ENCODE assay signal across 1 cellular context in the genomic region with DNA sequence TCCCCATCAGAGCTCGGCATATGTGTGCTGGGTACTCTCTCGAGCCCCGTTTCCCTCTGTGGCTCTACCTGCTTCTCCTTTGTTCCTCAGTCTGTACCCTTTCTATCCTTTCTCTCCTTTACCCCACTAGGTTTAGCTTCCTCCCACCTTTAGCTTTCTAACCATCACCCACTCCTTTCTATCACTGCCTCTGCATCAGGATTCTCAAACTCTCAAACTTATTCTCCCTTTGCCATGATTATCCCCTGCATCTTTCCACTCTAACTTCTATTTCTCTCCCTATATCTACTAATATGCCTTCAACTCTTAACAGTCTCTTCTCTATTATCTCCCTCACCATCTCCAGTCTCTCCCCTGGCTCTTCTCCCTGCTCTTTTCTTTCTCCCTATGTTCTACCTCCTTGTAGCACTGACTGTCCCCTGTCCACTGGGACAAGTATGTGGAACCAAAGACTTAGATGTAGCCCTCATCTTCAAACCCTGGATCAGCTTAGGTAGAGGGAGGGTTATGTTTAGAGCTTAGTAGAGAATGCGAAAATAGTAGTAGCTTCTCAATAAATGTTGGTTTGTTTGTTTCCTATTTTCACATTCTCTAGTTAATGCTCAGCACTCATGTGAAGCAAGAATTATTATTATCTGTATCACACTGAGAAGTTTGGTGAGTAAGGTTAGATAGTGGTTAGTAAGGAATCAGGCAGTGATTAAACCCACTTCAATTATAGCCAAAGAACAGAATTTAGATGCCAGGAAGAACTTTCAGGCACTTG.
TF ChIP-seq lines count a peak whose summit lies in the region.

No MANE protein-coding gene starts in this region.

TF ChIP-seq in K562, 482 proteins besides CTCF, POLR2A, EP300 and RAD21 (continues in another document):
- no peak for TF ChIP-seq PML (IDR thresholded peaks at IDR 0.05; ENCODE audit: low read length)
- TF ChIP-seq DACH1 (IDR thresholded peaks at IDR 0.05; ENCODE audit: partially characterized antibody): no peak
- TF ChIP-seq PRMT5 (CRISPR knock-in tag; IDR thresholded peaks at IDR 0.05): no peak
- TF ChIP-seq ZNF224 (CRISPR knock-in tag; IDR thresholded peaks at IDR 0.05): no peak
- 0 out of 2 replicates have a peak, but pooled peaks have one; percentile 30 for TF ChIP-seq SMARCE1 (IDR thresholded peaks at IDR 0.05)
- peak; percentile 27; the same call in 1 of the 2 replicates for TF ChIP-seq NBN (IDR thresholded peaks at IDR 0.05; ENCODE audit: low read depth)
- TF ChIP-seq, protein P1, sequence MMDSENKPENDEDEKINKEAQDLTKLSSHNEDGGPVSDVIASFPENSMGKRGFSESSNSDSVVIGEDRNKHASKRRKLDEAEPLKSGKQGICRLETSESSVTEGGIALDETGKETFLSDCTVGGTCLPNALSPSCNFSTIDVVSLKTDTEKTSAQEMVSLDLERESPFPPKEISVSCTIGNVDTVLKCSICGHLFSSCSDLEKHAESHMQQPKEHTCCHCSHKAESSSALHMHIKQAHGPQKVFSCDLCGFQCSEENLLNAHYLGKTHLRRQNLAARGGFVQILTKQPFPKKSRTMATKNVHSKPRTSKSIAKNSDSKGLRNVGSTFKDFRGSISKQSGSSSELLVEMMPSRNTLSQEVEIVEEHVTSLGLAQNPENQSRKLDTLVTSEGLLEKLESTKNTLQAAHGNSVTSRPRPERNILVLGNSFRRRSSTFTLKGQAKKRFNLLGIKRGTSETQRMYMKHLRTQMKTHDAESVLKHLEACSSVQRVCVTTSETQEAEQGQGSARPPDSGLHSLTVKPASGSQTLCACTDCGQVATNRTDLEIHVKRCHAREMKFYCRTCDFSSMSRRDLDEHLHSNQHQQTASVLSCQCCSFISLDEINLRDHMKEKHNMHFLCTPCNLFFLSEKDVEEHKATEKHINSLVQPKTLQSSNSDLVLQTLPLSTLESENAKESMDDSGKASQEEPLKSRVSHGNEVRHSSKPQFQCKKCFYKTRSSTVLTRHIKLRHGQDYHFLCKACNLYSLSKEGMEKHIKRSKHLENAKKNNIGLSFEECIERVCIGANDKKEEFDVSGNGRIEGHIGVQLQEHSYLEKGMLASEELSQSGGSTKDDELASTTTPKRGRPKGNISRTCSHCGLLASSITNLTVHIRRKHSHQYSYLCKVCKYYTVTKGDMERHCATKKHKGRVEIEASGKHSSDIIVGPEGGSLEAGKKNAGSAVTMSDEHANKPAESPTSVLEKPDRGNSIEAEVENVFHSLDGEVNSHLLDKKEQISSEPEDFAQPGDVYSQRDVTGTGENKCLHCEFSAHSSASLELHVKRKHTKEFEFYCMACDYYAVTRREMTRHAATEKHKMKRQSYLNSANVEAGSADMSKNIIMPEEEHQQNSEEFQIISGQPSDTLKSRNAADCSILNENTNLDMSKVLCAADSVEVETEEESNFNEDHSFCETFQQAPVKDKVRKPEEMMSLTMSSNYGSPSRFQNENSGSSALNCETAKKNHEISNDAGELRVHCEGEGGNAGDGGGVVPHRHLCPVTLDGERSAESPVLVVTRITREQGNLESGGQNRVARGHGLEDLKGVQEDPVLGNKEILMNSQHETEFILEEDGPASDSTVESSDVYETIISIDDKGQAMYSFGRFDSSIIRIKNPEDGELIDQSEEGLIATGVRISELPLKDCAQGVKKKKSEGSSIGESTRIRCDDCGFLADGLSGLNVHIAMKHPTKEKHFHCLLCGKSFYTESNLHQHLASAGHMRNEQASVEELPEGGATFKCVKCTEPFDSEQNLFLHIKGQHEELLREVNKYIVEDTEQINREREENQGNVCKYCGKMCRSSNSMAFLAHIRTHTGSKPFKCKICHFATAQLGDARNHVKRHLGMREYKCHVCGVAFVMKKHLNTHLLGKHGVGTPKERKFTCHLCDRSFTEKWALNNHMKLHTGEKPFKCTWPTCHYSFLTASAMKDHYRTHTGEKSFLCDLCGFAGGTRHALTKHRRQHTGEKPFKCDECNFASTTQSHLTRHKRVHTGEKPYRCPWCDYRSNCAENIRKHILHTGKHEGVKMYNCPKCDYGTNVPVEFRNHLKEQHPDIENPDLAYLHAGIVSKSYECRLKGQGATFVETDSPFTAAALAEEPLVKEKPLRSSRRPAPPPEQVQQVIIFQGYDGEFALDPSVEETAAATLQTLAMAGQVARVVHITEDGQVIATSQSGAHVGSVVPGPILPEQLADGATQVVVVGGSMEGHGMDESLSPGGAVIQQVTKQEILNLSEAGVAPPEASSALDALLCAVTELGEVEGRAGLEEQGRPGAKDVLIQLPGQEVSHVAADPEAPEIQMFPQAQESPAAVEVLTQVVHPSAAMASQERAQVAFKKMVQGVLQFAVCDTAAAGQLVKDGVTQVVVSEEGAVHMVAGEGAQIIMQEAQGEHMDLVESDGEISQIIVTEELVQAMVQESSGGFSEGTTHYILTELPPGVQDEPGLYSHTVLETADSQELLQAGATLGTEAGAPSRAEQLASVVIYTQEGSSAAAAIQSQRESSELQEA (IDR thresholded peaks at IDR 0.05; ENCODE audit: low read depth): no peak
- no peak for TF ChIP-seq TCF3 (CRISPR knock-in tag; IDR thresholded peaks at IDR 0.05)
- no peak for TF ChIP-seq SRSF3 (IDR thresholded peaks at IDR 0.05; ENCODE audit: insufficient read depth, low read length)
- TF ChIP-seq DIDO1 (tag; IDR thresholded peaks at IDR 0.05; ENCODE audit: low read depth): no peak
- TF ChIP-seq SMARCA4 (IDR thresholded peaks at IDR 0.05): 0 out of 2 replicates have a peak, but pooled peaks have one; percentile 22
- TF ChIP-seq, protein P2, sequence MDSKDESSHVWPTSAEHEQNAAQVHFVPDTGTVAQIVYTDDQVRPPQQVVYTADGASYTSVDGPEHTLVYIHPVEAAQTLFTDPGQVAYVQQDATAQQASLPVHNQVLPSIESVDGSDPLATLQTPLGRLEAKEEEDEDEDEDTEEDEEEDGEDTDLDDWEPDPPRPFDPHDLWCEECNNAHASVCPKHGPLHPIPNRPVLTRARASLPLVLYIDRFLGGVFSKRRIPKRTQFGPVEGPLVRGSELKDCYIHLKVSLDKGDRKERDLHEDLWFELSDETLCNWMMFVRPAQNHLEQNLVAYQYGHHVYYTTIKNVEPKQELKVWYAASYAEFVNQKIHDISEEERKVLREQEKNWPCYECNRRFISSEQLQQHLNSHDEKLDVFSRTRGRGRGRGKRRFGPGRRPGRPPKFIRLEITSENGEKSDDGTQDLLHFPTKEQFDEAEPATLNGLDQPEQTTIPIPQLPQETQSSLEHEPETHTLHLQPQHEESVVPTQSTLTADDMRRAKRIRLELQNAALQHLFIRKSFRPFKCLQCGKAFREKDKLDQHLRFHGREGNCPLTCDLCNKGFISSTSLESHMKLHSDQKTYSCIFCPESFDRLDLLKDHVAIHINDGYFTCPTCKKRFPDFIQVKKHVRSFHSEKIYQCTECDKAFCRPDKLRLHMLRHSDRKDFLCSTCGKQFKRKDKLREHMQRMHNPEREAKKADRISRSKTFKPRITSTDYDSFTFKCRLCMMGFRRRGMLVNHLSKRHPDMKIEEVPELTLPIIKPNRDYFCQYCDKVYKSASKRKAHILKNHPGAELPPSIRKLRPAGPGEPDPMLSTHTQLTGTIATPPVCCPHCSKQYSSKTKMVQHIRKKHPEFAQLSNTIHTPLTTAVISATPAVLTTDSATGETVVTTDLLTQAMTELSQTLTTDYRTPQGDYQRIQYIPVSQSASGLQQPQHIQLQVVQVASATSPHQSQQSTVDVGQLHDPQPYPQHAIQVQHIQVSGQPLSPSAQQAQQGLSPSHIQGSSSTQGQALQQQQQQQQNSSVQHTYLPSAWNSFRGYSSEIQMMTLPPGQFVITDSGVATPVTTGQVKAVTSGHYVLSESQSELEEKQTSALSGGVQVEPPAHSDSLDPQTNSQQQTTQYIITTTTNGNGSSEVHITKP (IDR thresholded peaks at IDR 0.05; ENCODE audit: partially characterized antibody): no peak
- TF ChIP-seq, protein P3, sequence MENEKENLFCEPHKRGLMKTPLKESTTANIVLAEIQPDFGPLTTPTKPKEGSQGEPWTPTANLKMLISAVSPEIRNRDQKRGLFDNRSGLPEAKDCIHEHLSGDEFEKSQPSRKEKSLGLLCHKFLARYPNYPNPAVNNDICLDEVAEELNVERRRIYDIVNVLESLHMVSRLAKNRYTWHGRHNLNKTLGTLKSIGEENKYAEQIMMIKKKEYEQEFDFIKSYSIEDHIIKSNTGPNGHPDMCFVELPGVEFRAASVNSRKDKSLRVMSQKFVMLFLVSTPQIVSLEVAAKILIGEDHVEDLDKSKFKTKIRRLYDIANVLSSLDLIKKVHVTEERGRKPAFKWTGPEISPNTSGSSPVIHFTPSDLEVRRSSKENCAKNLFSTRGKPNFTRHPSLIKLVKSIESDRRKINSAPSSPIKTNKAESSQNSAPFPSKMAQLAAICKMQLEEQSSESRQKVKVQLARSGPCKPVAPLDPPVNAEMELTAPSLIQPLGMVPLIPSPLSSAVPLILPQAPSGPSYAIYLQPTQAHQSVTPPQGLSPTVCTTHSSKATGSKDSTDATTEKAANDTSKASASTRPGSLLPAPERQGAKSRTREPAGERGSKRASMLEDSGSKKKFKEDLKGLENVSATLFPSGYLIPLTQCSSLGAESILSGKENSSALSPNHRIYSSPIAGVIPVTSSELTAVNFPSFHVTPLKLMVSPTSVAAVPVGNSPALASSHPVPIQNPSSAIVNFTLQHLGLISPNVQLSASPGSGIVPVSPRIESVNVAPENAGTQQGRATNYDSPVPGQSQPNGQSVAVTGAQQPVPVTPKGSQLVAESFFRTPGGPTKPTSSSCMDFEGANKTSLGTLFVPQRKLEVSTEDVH (IDR thresholded peaks at IDR 0.05; ENCODE audit: low read depth, partially characterized antibody): peak; percentile 15
- TF ChIP-seq ZBTB17 (CRISPR knock-in tag; IDR thresholded peaks at IDR 0.05): no peak
- TF ChIP-seq NONO (IDR thresholded peaks at IDR 0.05; ENCODE audit: low read depth in 2 of 2, low read length in 1 of 2): no peak
- TF ChIP-seq CCAR2 (IDR thresholded peaks at IDR 0.05; ENCODE audit: low read depth, low read length): no peak
- no peak for TF ChIP-seq ZNF780A (CRISPR knock-in tag; IDR thresholded peaks at IDR 0.05)
- TF ChIP-seq ZEB2 (IDR thresholded peaks at IDR 0.05): no peak
- TF ChIP-seq ZNF121 (CRISPR knock-in tag; conservative IDR thresholded peaks at IDR 0.05): no peak
- TF ChIP-seq HNRNPK (IDR thresholded peaks at IDR 0.05; ENCODE audit: low read depth, low read length, poor library complexity, severe bottlenecking): no peak
- TF ChIP-seq, protein P4, sequence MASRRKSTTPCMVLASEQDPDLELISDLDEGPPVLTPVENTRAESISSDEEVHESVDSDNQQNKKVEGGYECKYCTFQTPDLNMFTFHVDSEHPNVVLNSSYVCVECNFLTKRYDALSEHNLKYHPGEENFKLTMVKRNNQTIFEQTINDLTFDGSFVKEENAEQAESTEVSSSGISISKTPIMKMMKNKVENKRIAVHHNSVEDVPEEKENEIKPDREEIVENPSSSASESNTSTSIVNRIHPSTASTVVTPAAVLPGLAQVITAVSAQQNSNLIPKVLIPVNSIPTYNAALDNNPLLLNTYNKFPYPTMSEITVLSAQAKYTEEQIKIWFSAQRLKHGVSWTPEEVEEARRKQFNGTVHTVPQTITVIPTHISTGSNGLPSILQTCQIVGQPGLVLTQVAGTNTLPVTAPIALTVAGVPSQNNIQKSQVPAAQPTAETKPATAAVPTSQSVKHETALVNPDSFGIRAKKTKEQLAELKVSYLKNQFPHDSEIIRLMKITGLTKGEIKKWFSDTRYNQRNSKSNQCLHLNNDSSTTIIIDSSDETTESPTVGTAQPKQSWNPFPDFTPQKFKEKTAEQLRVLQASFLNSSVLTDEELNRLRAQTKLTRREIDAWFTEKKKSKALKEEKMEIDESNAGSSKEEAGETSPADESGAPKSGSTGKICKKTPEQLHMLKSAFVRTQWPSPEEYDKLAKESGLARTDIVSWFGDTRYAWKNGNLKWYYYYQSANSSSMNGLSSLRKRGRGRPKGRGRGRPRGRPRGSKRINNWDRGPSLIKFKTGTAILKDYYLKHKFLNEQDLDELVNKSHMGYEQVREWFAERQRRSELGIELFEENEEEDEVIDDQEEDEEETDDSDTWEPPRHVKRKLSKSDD (conservative IDR thresholded peaks at IDR 0.05; ENCODE audit: low read length): no peak
- TF ChIP-seq YBX1 (IDR thresholded peaks at IDR 0.05): 0 out of 2 replicates have a peak, but pooled peaks have one; percentile 37
- TF ChIP-seq, protein P5, sequence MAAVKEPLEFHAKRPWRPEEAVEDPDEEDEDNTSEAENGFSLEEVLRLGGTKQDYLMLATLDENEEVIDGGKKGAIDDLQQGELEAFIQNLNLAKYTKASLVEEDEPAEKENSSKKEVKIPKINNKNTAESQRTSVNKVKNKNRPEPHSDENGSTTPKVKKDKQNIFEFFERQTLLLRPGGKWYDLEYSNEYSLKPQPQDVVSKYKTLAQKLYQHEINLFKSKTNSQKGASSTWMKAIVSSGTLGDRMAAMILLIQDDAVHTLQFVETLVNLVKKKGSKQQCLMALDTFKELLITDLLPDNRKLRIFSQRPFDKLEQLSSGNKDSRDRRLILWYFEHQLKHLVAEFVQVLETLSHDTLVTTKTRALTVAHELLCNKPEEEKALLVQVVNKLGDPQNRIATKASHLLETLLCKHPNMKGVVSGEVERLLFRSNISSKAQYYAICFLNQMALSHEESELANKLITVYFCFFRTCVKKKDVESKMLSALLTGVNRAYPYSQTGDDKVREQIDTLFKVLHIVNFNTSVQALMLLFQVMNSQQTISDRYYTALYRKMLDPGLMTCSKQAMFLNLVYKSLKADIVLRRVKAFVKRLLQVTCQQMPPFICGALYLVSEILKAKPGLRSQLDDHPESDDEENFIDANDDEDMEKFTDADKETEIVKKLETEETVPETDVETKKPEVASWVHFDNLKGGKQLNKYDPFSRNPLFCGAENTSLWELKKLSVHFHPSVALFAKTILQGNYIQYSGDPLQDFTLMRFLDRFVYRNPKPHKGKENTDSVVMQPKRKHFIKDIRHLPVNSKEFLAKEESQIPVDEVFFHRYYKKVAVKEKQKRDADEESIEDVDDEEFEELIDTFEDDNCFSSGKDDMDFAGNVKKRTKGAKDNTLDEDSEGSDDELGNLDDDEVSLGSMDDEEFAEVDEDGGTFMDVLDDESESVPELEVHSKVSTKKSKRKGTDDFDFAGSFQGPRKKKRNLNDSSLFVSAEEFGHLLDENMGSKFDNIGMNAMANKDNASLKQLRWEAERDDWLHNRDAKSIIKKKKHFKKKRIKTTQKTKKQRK (IDR thresholded peaks at IDR 0.05; ENCODE audit: borderline replicate concordance, low read depth, low read length): no peak
- TF ChIP-seq LEF1 (IDR thresholded peaks at IDR 0.05): no peak
- TF ChIP-seq SOX6 (IDR thresholded peaks at IDR 0.05): no peak
- TF ChIP-seq, protein P6, sequence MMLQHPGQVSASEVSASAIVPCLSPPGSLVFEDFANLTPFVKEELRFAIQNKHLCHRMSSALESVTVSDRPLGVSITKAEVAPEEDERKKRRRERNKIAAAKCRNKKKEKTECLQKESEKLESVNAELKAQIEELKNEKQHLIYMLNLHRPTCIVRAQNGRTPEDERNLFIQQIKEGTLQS (IDR thresholded peaks at IDR 0.05): no peak
- TF ChIP-seq, protein P6 (CRISPR knock-in tag; conservative IDR thresholded peaks at IDR 0.05): no peak
- no peak for TF ChIP-seq PURB (CRISPR knock-in tag; IDR thresholded peaks at IDR 0.05; ENCODE audit: low read depth)
- TF ChIP-seq ZNF134 (CRISPR knock-in tag; conservative IDR thresholded peaks at IDR 0.05): no peak
- TF ChIP-seq ZNF140 (CRISPR knock-in tag; IDR thresholded peaks at IDR 0.05): no peak
- TF ChIP-seq HDGF (IDR thresholded peaks at IDR 0.05): peak; percentile 48; the same call in 1 of the 2 replicates
- TF ChIP-seq POLR2B (IDR thresholded peaks at IDR 0.05; ENCODE audit: low read depth, partially characterized antibody): peak; percentile 44
- TF ChIP-seq PTRF (tag; IDR thresholded peaks at IDR 0.05): no peak
- peak; percentile 48; the same call in 1 of the 2 replicates for TF ChIP-seq POLR2AphosphoS2 (IDR thresholded peaks at IDR 0.05; ENCODE audit: low read length)
